In genomic region chr6:71457883-71458282, GRCh38 we compare ENCODE assay signal across 19 cellular contexts.
DNase-seq lines count a peak whose midpoint lies in the region; ATAC-seq, FAIRE-seq and TF ChIP-seq lines count a peak whose summit lies in the region.
"Had no signal": no experiment of that assay in that cellular context is flagged by ENCODE, and none has a peak within 500 bp of the region (broad histone marks: within the 10 kb centered on the region; RNA-seq: fewer than 3 reads in every experiment).

No MANE protein-coding gene starts in this region.

- peaks cover 5% of the 10 kb centered on the region for H3K4me1 ChIP-seq in lower lobe of right lung
- H3K4me1 ChIP-seq: tibial artery had no signal

- no peak overlapping the region for H3K27ac ChIP-seq in lower lobe of right lung
- H3K27ac ChIP-seq: brain microvascular endothelial cell, esophagus muscularis mucosa, tibial artery had no signal

- DNase-seq in DMS 273 treated with DMSO at 0.1 percent for 48 hours (lab: John Stamatoyannopoulos, UW) (peak; percentile 68), H54 (ENCODE audit: insufficient read length, low spot score) (no peak), NCI-H524 treated with DMSO at 0.1 percent for 48 hours (lab: John Stamatoyannopoulos, UW) (peak; percentile 50), iPS-NIHi11 (ENCODE audit: low spot score) (peak; percentile 10), lower lobe of right lung (no peak)
- DNase-seq: activated CD4-positive, CD25-positive, alpha-beta regulatory T cell; brain microvascular endothelial cell; GDM1; head of caudate nucleus; MV-4-11; SIG-M5; stimulated activated CD4-positive, alpha-beta T cell treated with anti-CD3 and anti-CD28 coated beads, Interleukin-12 subunit alpha, Interleukin-12 subunit beta, amount 100 ng/mL, for 4 hours; tibial artery had no signal

- H3K36me3 ChIP-seq in lower lobe of right lung, result no peaks in the 10 kb centered on the region
- H3K36me3 ChIP-seq: brain microvascular endothelial cell, esophagus muscularis mucosa, tibial artery had no signal

- H3K9me3 ChIP-seq in lower lobe of right lung, result no peaks in the 10 kb centered on the region
- H3K9me3 ChIP-seq: esophagus muscularis mucosa, tibial artery had no signal

- intact Hi-C loops in lower lobe of right lung (cut with DNase I), result no loop called here

- no peaks in the 10 kb centered on the region for H3K27me3 ChIP-seq in lower lobe of right lung (ENCODE audit: low read depth)
- H3K27me3 ChIP-seq: brain microvascular endothelial cell, esophagus muscularis mucosa, tibial artery had no signal

- no peak for TF ChIP-seq CTCF in lower lobe of right lung (IDR thresholded peaks at IDR 0.05)

- FAIRE-seq in H54 (lab: Jason Lieb, UNC), result peak; percentile 38
- FAIRE-seq: HepG2 had no signal

- no peak for ATAC-seq in HG03280 (IDR thresholded peaks at IDR 0.05; ENCODE audit: unreplicated experiment)
- ATAC-seq in lower lobe of right lung, result no peak
- no peak for ATAC-seq in GM18861 (IDR thresholded peaks at IDR 0.05; ENCODE audit: unreplicated experiment)
- no peak for ATAC-seq in activated CD4-positive, CD25-positive, alpha-beta regulatory T cell treated with anti-CD3 and anti-CD28 coated beads, Interleukin-2, amount 50 U/mL, for 24 hours
- ATAC-seq: HepG2; stimulated activated effector memory CD8-positive, alpha-beta T cell treated with anti-CD3 and anti-CD28 coated beads, Interleukin-12 subunit alpha, Interleukin-12 subunit beta, amount 100 ng/mL, for 72 hours had no signal

- no peak overlapping the region for H3K4me3 ChIP-seq in lower lobe of right lung
- H3K4me3 ChIP-seq: esophagus muscularis mucosa, tibial artery had no signal

- no peak for TF ChIP-seq POLR2A in H54 (IDR thresholded peaks at IDR 0.05; ENCODE audit: low read depth, low read length)

Comparison
In these comparisons a context has a peak if more than half of its experiments do, and no peak if none do; other contexts are left out.
1. DNase-seq: peak in DMS 273 treated with DMSO at 0.1 percent for 48 hours (single experiment), NCI-H524 treated with DMSO at 0.1 percent for 48 hours (single experiment) and iPS-NIHi11 (single experiment); none in H54 (single experiment) and lower lobe of right lung (single experiment).